ENCODE assay signal across 1 cellular context in genomic region chr2:189407944-189408209, GRCh38.
TF ChIP-seq lines count a peak whose summit lies in the region.

No MANE protein-coding gene starts in this region.

TF ChIP-seq in GM23338, 12 proteins besides CTCF, POLR2A, EP300 and RAD21 (continued from another document):
- no peak for TF ChIP-seq ZNF462 (CRISPR knock-in tag; IDR thresholded peaks at IDR 0.05)
- no peak for TF ChIP-seq NANOG (IDR thresholded peaks at IDR 0.05; ENCODE audit: borderline replicate concordance)
- TF ChIP-seq JUNB (IDR thresholded peaks at IDR 0.05; ENCODE audit: unreplicated experiment) = no peak
- TF ChIP-seq ZNF331 (CRISPR knock-in tag; IDR thresholded peaks at IDR 0.05; ENCODE audit: low read depth) = no peak
- no peak for TF ChIP-seq EZH2phosphoT487 (IDR thresholded peaks at IDR 0.05; ENCODE audit: unreplicated experiment)
- TF ChIP-seq STAT1 (IDR thresholded peaks at IDR 0.05; ENCODE audit: unreplicated experiment) = no peak
- no peak for TF ChIP-seq CREB1 (CRISPR knock-in tag; IDR thresholded peaks at IDR 0.05; ENCODE audit: low read depth)
